In genomic region chr20:11001767-11002540, GRCh38 we compare ENCODE assay signal across 11 cellular contexts.
DNase-seq lines count a peak whose midpoint lies in the region; FAIRE-seq and TF ChIP-seq lines count a peak whose summit lies in the region.
"Had no signal": no experiment of that assay in that cellular context is flagged by ENCODE, and none has a peak within 500 bp of the region (broad histone marks: within the 10 kb centered on the region; RNA-seq: fewer than 3 reads in every experiment).

No MANE protein-coding gene starts in this region.

- WGBS in SK-N-SH (ENCODE audit: low lambda C conversion rate) = 20% methylated on average over 12 of the region's 12 CpGs

- POLR2A ChIA-PET in SK-N-SH (lab: Yijun Ruan, JAX) = no interaction called here

- H3K4me1 ChIP-seq in SK-N-SH (ENCODE audit: control insufficient read depth in 1 of 2, insufficient read depth in 2 of 2, low read depth in 1 of 2, low read length in 1 of 2) (peaks cover 0 to 13% of the 10 kb centered on the region in 2 experiments; a peak in 1 of 4 replicates), skeletal muscle satellite cell (ENCODE audit: control insufficient read depth, insufficient read depth, low read length) (peaks cover 20% of the 10 kb centered on the region)

- no peaks in the 10 kb centered on the region for H3K36me3 Mint-ChIP-seq in HFFc6 (ENCODE audit: low read depth)
- H3K36me3 Mint-ChIP-seq in glutamatergic neuron (ENCODE audit: unreplicated experiment) = no peaks in the 10 kb centered on the region
- H3K36me3 Mint-ChIP-seq: activated naive CD8-positive, alpha-beta T cell treated with anti-CD3 and anti-CD28 coated beads for 36 hours had no signal

- peak overlapping the region; percentile 43 for H2AFZ ChIP-seq in SK-N-SH (ENCODE audit: low read depth)

- H3K27me3 Mint-ChIP-seq in HFFc6 (ENCODE audit: insufficient read depth) = peaks cover 5% of the 10 kb centered on the region
- H3K27me3 Mint-ChIP-seq in glutamatergic neuron (ENCODE audit: unreplicated experiment) = no peaks in the 10 kb centered on the region

- no peaks in the 10 kb centered on the region; the same call in 1 of the 2 replicates for H3K9me3 Mint-ChIP-seq in HFFc6
- no peaks in the 10 kb centered on the region for H3K9me3 Mint-ChIP-seq in glutamatergic neuron (ENCODE audit: unreplicated experiment)

- no peak for TF ChIP-seq RAD21 in SK-N-SH (IDR thresholded peaks at IDR 0.05; ENCODE audit: low read length)

- H3K4me3 ChIP-seq in SK-N-SH (ENCODE audit: low read depth in 2 of 2, low read length in 1 of 2) (no peak overlapping the region), skeletal muscle satellite cell (ENCODE audit: low read length) (no peak overlapping the region)

- H3K4me1 Mint-ChIP-seq in HFFc6 (ENCODE audit: low read depth) (peaks cover 15% of the 10 kb centered on the region), glutamatergic neuron (ENCODE audit: low read depth, unreplicated experiment) (no peaks in the 10 kb centered on the region)
- H3K4me1 Mint-ChIP-seq: activated naive CD8-positive, alpha-beta T cell treated with anti-CD3 and anti-CD28 coated beads for 36 hours; H9 had no signal

- peak in 1 of 2 experiments; percentile 84; a peak in 2 of 4 replicates for TF ChIP-seq EP300 in SK-N-SH (IDR thresholded peaks at IDR 0.05; ENCODE audit: borderline replicate concordance in 1 of 2, low read depth in 1 of 2, low read length in 1 of 2)

- no peaks in the 10 kb centered on the region for H3K79me2 ChIP-seq in SK-N-SH (ENCODE audit: insufficient read depth)

- no peak for TF ChIP-seq CTCF in HFFc6 (IDR thresholded peaks at IDR 0.05)
- TF ChIP-seq CTCF in SK-N-SH (IDR thresholded peaks at IDR 0.05) = no peak
- no peak for TF ChIP-seq CTCF in glutamatergic neuron (IDR thresholded peaks at IDR 0.05; ENCODE audit: partially characterized antibody, unreplicated experiment)

- DNase-seq in HFFc6 = peak; percentile 29
- DNase-seq in SK-N-SH = no peak
- peak; percentile 83 for DNase-seq in glomerular endothelial cell (ENCODE audit: extremely low read depth, low read depth, low spot score)
- DNase-seq in glutamatergic neuron = no peak
- no peak for DNase-seq in activated T-cell treated with anti-CD3 and anti-CD28 coated beads for 4 hours
- no peak for DNase-seq in frontal cortex (ENCODE audit: low spot score in 2 of 2)
- no peak for DNase-seq in caudate nucleus (lab: John Stamatoyannopoulos, UW)
- DNase-seq: activated naive CD8-positive, alpha-beta T cell treated with anti-CD3 and anti-CD28 coated beads for 36 hours; H9; T-helper 2 cell had no signal

- peak overlapping the region; percentile 23; the same call in 1 of the 2 replicates for H3K4me2 ChIP-seq in SK-N-SH
- H3K4me2 ChIP-seq in skeletal muscle satellite cell (ENCODE audit: low read length) = peak overlapping the region; percentile 1

- H3F3A ChIP-seq in SK-N-SH (replicated peaks; ENCODE audit: insufficient read depth) = peaks cover 12% of the 10 kb centered on the region

- H3K9me3 ChIP-seq in SK-N-SH = no peaks in the 10 kb centered on the region
- no peaks in the 10 kb centered on the region for H3K9me3 ChIP-seq in skeletal muscle satellite cell (replicated peaks; ENCODE audit: low read length)

- CTCF ChIA-PET in SK-N-SH (lab: Yijun Ruan, JAX) = no interaction called here

- H3K9ac ChIP-seq in SK-N-SH (peak overlapping the region; percentile 12; the same call in 1 of the 2 replicates), skeletal muscle satellite cell (ENCODE audit: low read depth, low read length) (peak overlapping the region; percentile 45)

- H3K4me3 Mint-ChIP-seq in HFFc6 = no peak overlapping the region
- H3K4me3 Mint-ChIP-seq in glutamatergic neuron (ENCODE audit: unreplicated experiment) = no peak overlapping the region
- H3K4me3 Mint-ChIP-seq: activated naive CD8-positive, alpha-beta T cell treated with anti-CD3 and anti-CD28 coated beads for 36 hours; H9 had no signal

- H4K20me1 ChIP-seq in SK-N-SH (ENCODE audit: insufficient read depth) = no peaks in the 10 kb centered on the region

- H3K9me2 ChIP-seq in SK-N-SH = no peaks in the 10 kb centered on the region

- peak overlapping the region in 1 of 2 experiments; percentile 74; a peak in 3 of 4 replicates for H3K27ac ChIP-seq in SK-N-SH (ENCODE audit: low read depth in 2 of 2, low read length in 1 of 2)
- H3K27ac ChIP-seq in caudate nucleus (ENCODE audit: low read depth, low read length) = no peak overlapping the region

- FAIRE-seq in frontal cortex (lab: Jason Lieb, UNC) = no peak

- H3K36me3 ChIP-seq in SK-N-SH (replicated peaks in 1 of 2; ENCODE audit: control insufficient read depth in 1 of 2, insufficient read depth in 2 of 2, low read length in 1 of 2) = no peaks in the 10 kb centered on the region
- H3K36me3 ChIP-seq in skeletal muscle satellite cell (ENCODE audit: insufficient read depth, low read length) = no peaks in the 10 kb centered on the region

- H3K27me3 ChIP-seq in SK-N-SH (ENCODE audit: insufficient read depth) = no peaks in the 10 kb centered on the region
- no peaks in the 10 kb centered on the region for H3K27me3 ChIP-seq in skeletal muscle satellite cell (ENCODE audit: control insufficient read depth, insufficient read depth, low read length)

- H3K27ac Mint-ChIP-seq in HFFc6 (0 out of 2 replicates have a peak overlapping the region, but pooled peaks have one; percentile 12), glutamatergic neuron (ENCODE audit: unreplicated experiment) (no peak overlapping the region)
- H3K27ac Mint-ChIP-seq: activated naive CD8-positive, alpha-beta T cell treated with anti-CD3 and anti-CD28 coated beads for 36 hours had no signal

TF ChIP-seq in SK-N-SH, 30 proteins besides CTCF, POLR2A, EP300 and RAD21 (continues in another document):
- TF ChIP-seq SMC3 (IDR thresholded peaks at IDR 0.05; ENCODE audit: low read depth, low read length) = no peak
- no peak for TF ChIP-seq NRF1 (IDR thresholded peaks at IDR 0.05; ENCODE audit: low read depth, low read length)
- TF ChIP-seq USF2 (IDR thresholded peaks at IDR 0.05; ENCODE audit: borderline replicate concordance, low read depth, low read length) = no peak
- TF ChIP-seq YY1 (IDR thresholded peaks at IDR 0.05; ENCODE audit: low read depth) = no peak
- TF ChIP-seq RFX5 (IDR thresholded peaks at IDR 0.05; ENCODE audit: low read length) = no peak
- no peak for TF ChIP-seq POLR2AphosphoS5 (IDR thresholded peaks at IDR 0.05; ENCODE audit: low read depth, low read length)
- TF ChIP-seq SIN3A (IDR thresholded peaks at IDR 0.05; ENCODE audit: borderline replicate concordance, low read depth, low read length) = no peak
- no peak for TF ChIP-seq FOXM1 (IDR thresholded peaks at IDR 0.05; ENCODE audit: low read depth)
- TF ChIP-seq MXI1 (IDR thresholded peaks at IDR 0.05; ENCODE audit: low read depth, low read length) = no peak
- TF ChIP-seq PBX3 (IDR thresholded peaks at IDR 0.05) = peak; percentile 94
- TF ChIP-seq ZBTB33 (IDR thresholded peaks at IDR 0.05; ENCODE audit: borderline replicate concordance, low read depth) = peak; percentile 47; the same call in 1 of the 2 replicates
- no peak for TF ChIP-seq CHD2 (IDR thresholded peaks at IDR 0.05; ENCODE audit: low read length, partially characterized antibody)
- TF ChIP-seq MAX (IDR thresholded peaks at IDR 0.05; ENCODE audit: low read depth) = peak; percentile 42; the same call in 1 of the 2 replicates
- TF ChIP-seq EZH2phosphoT487 (IDR thresholded peaks at IDR 0.05; ENCODE audit: borderline replicate concordance, low read depth) = no peak
- TF ChIP-seq NFIC (IDR thresholded peaks at IDR 0.05; ENCODE audit: borderline replicate concordance) = no peak
- TF ChIP-seq JUND (IDR thresholded peaks at IDR 0.05) = peak; percentile 88
- no peak for TF ChIP-seq RCOR1 (IDR thresholded peaks at IDR 0.05; ENCODE audit: low read length)
- no peak for TF ChIP-seq RXRA (IDR thresholded peaks at IDR 0.05; ENCODE audit: borderline replicate concordance, low read depth)
- no peak; the same call in 1 of the 2 replicates for TF ChIP-seq MEF2A (IDR thresholded peaks at IDR 0.05; ENCODE audit: borderline replicate concordance, low read depth)
- 0 out of 2 replicates have a peak, but pooled peaks have one; percentile 51 for TF ChIP-seq TEAD4 (IDR thresholded peaks at IDR 0.05; ENCODE audit: borderline replicate concordance, insufficient read depth)

Comparison
In these comparisons a context has a peak if more than half of its experiments do, and no peak if none do; other contexts are left out.
1. DNase-seq: peak in HFFc6 (single experiment) and glomerular endothelial cell (single experiment); none in SK-N-SH (single experiment), glutamatergic neuron (single experiment), activated T-cell treated with anti-CD3 and anti-CD28 coated beads for 4 hours (single experiment), frontal cortex (0 of 2) and caudate nucleus (0 of 61).